ENCODE assay signal across 8 cellular contexts in the genomic region with DNA sequence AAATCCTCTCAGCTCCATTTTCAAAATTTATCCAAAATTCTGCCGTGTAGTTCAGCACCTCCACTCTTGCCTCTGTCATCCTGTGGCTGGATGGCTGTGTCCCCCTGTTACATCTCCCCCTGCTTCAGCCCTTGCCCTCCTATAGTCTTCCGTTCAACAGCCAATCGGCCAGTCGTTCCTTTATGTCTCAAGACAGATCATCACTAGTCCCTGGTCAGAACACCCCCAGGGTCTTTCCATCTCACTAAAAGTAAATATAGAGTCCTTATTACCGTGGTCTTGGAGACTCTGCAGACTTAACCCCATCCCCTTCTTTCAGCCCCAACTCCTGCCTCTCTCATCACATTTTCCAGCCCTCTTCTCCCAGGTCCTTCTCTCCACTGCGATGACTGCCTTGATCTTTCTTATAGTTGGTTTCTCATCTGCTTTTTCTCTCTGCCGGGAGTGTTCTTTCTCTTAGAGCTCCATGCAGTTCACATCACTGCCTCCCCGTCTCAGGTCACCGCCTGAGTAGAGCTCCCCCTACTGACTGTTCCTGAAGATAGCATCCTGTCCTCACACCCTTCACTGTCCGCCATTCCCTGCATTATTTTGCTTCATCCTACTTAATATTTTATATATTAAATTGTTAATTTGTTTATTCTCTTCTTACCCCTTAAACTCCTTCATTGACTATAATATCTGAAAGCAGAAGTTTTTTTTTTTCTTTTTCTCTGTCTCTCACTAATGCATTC.
DNase-seq lines count a peak whose midpoint lies in the region; TF ChIP-seq lines count a peak whose summit lies in the region.

No MANE protein-coding gene starts in this region.

- TF ChIP-seq RAD21 in liver (IDR thresholded peaks at IDR 0.05): peak; percentile 74 to 83

- H3K27me3 ChIP-seq in ACC112 (ENCODE audit: insufficient read depth, low read length) (no peaks in the 10 kb centered on the region), liver (ENCODE audit: control insufficient read depth in 4 of 4, insufficient read depth in 4 of 4, low read length in 3 of 4) (no peaks in the 10 kb centered on the region)

- no peaks in the 10 kb centered on the region for H3K79me2 ChIP-seq in ACC112 (ENCODE audit: control insufficient read depth, insufficient read depth, low read length, unreplicated experiment)

- CTCF ChIA-PET in HEK293 (lab: Yijun Ruan, JAX): interaction anchor here (0.5 to 2.5 kb wide), 20 partner anchors 9 to 977 kb away, joined by 3 to 15 read pairs (median 4); no protein-coding TSS in a partner anchor

- H3K9ac ChIP-seq in liver (ENCODE audit: low read depth in 1 of 2, low read length in 2 of 2): no peak overlapping the region

- peak overlapping the region; percentile 80 for H2AFZ ChIP-seq in ACC112 (ENCODE audit: low read length, unreplicated experiment)

- no peaks in the 10 kb centered on the region for H3K36me3 ChIP-seq in ACC112 (ENCODE audit: insufficient read depth, low read length)
- H3K36me3 ChIP-seq in HEK293 (ENCODE audit: control insufficient read depth in 2 of 2, insufficient read depth in 1 of 2, low read length in 2 of 2): no peaks in the 10 kb centered on the region
- no peaks in the 10 kb centered on the region for H3K36me3 ChIP-seq in liver (ENCODE audit: control insufficient read depth in 4 of 4, insufficient read depth in 3 of 4, low read depth in 1 of 4, low read length in 3 of 4)

- peak; percentile 57 for DNase-seq in GM13976 (ENCODE audit: low spot score)
- peak; percentile 11 for DNase-seq in LoVo (ENCODE audit: low spot score)
- DNase-seq in amniotic epithelial cell (ENCODE audit: low read depth): peak; percentile 34
- no peak for DNase-seq in activated CD4-positive, alpha-beta T cell treated with anti-CD3 and anti-CD28 coated beads for 1 hour
- no peak for DNase-seq in occipital lobe (lab: John Stamatoyannopoulos, UW)

- H3K4me3 ChIP-seq in ACC112 (ENCODE audit: low read depth, low read length): peak overlapping the region; percentile 70
- no peak overlapping the region for H3K4me3 ChIP-seq in HEK293 (ENCODE audit: low read depth, low read length)
- no peak overlapping the region for H3K4me3 ChIP-seq in liver (ENCODE audit: low read depth in 1 of 3, low read length in 3 of 3)

- POLR2A ChIA-PET in HEK293 (lab: Yijun Ruan, JAX): no interaction called here

- in situ Hi-C loops in GM13976 (cut with MboI; ENCODE audit: low sequenced_read_pairs, unreplicated experiment): no loop called here

- peak; percentile 81 for TF ChIP-seq CTCF in GM13976 (IDR thresholded peaks at IDR 0.05; ENCODE audit: borderline replicate concordance, control extremely low read depth, extremely low read depth, insufficient read depth, missing control alignments)
- no peak for TF ChIP-seq CTCF in HEK293 (tag by site-specific recombination; IDR thresholded peaks at IDR 0.05)
- TF ChIP-seq CTCF in liver (IDR thresholded peaks at IDR 0.05; ENCODE audit: low read depth, low read length, missing input control): peak; percentile 61

- H3K9me3 ChIP-seq in HEK293 (ENCODE audit: control insufficient read depth, insufficient read depth, low read depth, low read length): no peaks in the 10 kb centered on the region
- H3K9me3 ChIP-seq in liver (ENCODE audit: control insufficient read depth in 4 of 4, low read length in 3 of 4): no peaks in the 10 kb centered on the region

- WGBS in liver: 42% methylated on average over 10 of the region's 10 CpGs

- H3K27ac ChIP-seq in ACC112 (ENCODE audit: low read depth, low read length) (no peak overlapping the region), HEK293 (ENCODE audit: extremely low read depth, low read depth, low read length) (no peak overlapping the region), liver (ENCODE audit: low read depth in 1 of 2, low read length in 2 of 2) (no peak overlapping the region)

- no peaks in the 10 kb centered on the region for H3K4me1 ChIP-seq in ACC112 (ENCODE audit: control insufficient read depth, insufficient read depth, low read length, unreplicated experiment)
- H3K4me1 ChIP-seq in HEK293 (ENCODE audit: control insufficient read depth, insufficient read depth, low read length): no peaks in the 10 kb centered on the region
- H3K4me1 ChIP-seq in liver (ENCODE audit: control insufficient read depth in 4 of 4, insufficient read depth in 4 of 4, low read length in 3 of 4): peaks cover 0 to 4% (median 0%) of the 10 kb centered on the region in 4 donors

TF ChIP-seq in HEK293, 187 proteins besides CTCF, POLR2A, EP300 and RAD21:
- TF ChIP-seq, protein P1, sequence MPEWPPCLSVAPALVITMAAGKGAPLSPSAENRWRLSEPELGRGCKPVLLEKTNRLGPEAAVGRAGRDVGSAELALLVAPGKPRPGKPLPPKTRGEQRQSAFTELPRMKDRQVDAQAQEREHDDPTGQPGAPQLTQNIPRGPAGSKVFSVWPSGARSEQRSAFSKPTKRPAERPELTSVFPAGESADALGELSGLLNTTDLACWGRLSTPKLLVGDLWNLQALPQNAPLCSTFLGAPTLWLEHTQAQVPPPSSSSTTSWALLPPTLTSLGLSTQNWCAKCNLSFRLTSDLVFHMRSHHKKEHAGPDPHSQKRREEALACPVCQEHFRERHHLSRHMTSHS (tag by site-specific recombination; IDR thresholded peaks at IDR 0.05): no peak
- no peak for TF ChIP-seq SALL2 (tag by site-specific recombination; IDR thresholded peaks at IDR 0.05; ENCODE audit: borderline replicate concordance)
- TF ChIP-seq BCL11B (tag by site-specific recombination; IDR thresholded peaks at IDR 0.05; ENCODE audit: low read depth): no peak
- TF ChIP-seq ZNF302 (tag by site-specific recombination; IDR thresholded peaks at IDR 0.05; ENCODE audit: low read depth): no peak
- no peak for TF ChIP-seq ZNF121 (tag by site-specific recombination; IDR thresholded peaks at IDR 0.05)
- no peak for TF ChIP-seq GLIS2 (tag by site-specific recombination; IDR thresholded peaks at IDR 0.05)
- TF ChIP-seq ZNF654 (tag by site-specific recombination; IDR thresholded peaks at IDR 0.05; ENCODE audit: low read depth): peak; percentile 30

TF ChIP-seq in liver, 16 proteins besides CTCF, POLR2A, EP300 and RAD21:
- TF ChIP-seq, protein P2, sequence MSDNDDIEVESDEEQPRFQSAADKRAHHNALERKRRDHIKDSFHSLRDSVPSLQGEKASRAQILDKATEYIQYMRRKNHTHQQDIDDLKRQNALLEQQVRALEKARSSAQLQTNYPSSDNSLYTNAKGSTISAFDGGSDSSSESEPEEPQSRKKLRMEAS (IDR thresholded peaks at IDR 0.05): no peak
- TF ChIP-seq SP1 (IDR thresholded peaks at IDR 0.05) (no peak), TAF1 (conservative IDR thresholded peaks at IDR 0.05) (no peak), EGR1 (IDR thresholded peaks at IDR 0.05; ENCODE audit: low read depth in 2 of 2) (no peak), JUND (IDR thresholded peaks at IDR 0.05) (no peak), HNF4G (IDR thresholded peaks at IDR 0.05) (no peak), NR2F2 (IDR thresholded peaks at IDR 0.05) (no peak), YY1 (IDR thresholded peaks at IDR 0.05) (no peak), RXRA (IDR thresholded peaks at IDR 0.05) (no peak), FOXA1 (IDR thresholded peaks at IDR 0.05) (no peak), HNF4A (conservative IDR thresholded peaks at IDR 0.05) (no peak), GABPA (IDR thresholded peaks at IDR 0.05 in 1 of 2, conservative IDR thresholded peaks at IDR 0.05 in 1 of 2) (no peak), FOXA2 (IDR thresholded peaks at IDR 0.05) (no peak)
- TF ChIP-seq, protein P3, sequence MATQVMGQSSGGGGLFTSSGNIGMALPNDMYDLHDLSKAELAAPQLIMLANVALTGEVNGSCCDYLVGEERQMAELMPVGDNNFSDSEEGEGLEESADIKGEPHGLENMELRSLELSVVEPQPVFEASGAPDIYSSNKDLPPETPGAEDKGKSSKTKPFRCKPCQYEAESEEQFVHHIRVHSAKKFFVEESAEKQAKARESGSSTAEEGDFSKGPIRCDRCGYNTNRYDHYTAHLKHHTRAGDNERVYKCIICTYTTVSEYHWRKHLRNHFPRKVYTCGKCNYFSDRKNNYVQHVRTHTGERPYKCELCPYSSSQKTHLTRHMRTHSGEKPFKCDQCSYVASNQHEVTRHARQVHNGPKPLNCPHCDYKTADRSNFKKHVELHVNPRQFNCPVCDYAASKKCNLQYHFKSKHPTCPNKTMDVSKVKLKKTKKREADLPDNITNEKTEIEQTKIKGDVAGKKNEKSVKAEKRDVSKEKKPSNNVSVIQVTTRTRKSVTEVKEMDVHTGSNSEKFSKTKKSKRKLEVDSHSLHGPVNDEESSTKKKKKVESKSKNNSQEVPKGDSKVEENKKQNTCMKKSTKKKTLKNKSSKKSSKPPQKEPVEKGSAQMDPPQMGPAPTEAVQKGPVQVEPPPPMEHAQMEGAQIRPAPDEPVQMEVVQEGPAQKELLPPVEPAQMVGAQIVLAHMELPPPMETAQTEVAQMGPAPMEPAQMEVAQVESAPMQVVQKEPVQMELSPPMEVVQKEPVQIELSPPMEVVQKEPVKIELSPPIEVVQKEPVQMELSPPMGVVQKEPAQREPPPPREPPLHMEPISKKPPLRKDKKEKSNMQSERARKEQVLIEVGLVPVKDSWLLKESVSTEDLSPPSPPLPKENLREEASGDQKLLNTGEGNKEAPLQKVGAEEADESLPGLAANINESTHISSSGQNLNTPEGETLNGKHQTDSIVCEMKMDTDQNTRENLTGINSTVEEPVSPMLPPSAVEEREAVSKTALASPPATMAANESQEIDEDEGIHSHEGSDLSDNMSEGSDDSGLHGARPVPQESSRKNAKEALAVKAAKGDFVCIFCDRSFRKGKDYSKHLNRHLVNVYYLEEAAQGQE (IDR thresholded peaks at IDR 0.05): no peak
- TF ChIP-seq, protein P4, sequence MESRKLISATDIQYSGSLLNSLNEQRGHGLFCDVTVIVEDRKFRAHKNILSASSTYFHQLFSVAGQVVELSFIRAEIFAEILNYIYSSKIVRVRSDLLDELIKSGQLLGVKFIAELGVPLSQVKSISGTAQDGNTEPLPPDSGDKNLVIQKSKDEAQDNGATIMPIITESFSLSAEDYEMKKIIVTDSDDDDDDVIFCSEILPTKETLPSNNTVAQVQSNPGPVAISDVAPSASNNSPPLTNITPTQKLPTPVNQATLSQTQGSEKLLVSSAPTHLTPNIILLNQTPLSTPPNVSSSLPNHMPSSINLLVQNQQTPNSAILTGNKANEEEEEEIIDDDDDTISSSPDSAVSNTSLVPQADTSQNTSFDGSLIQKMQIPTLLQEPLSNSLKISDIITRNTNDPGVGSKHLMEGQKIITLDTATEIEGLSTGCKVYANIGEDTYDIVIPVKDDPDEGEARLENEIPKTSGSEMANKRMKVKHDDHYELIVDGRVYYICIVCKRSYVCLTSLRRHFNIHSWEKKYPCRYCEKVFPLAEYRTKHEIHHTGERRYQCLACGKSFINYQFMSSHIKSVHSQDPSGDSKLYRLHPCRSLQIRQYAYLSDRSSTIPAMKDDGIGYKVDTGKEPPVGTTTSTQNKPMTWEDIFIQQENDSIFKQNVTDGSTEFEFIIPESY (IDR thresholded peaks at IDR 0.05): no peak
- TF ChIP-seq, protein P5, sequence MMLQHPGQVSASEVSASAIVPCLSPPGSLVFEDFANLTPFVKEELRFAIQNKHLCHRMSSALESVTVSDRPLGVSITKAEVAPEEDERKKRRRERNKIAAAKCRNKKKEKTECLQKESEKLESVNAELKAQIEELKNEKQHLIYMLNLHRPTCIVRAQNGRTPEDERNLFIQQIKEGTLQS (IDR thresholded peaks at IDR 0.05): no peak

Comparison
In these comparisons a context has a peak if more than half of its experiments do, and no peak if none do; other contexts are left out.
1. DNase-seq: peak in GM13976 (single experiment), LoVo (single experiment) and amniotic epithelial cell (single experiment); none in activated CD4-positive, alpha-beta T cell treated with anti-CD3 and anti-CD28 coated beads for 1 hour (single experiment) and occipital lobe (single experiment).